ENCODE assay signal across 26 cellular contexts in genomic region chr22:50702821-50703725, GRCh38. TPM values are rescaled to one million over a fixed set of nuclear protein-coding genes. Genes with fewer than 3 reads are reported as not detected.
DNase-seq lines count a peak whose midpoint lies in the region; ATAC-seq and TF ChIP-seq lines count a peak whose summit lies in the region.
"Had no signal": no experiment of that assay in that cellular context is flagged by ENCODE, and none has a peak within 500 bp of the region (broad histone marks: within the 10 kb centered on the region; RNA-seq: fewer than 3 reads in every experiment).

No MANE protein-coding gene starts in this region.

- intact Hi-C loops in Right ventricle myocardium superior (cut with DNase I) = no loop called here
- intact Hi-C loops in left ventricle myocardium superior (cut with micrococcal nuclease) = no loop called here
- intact Hi-C loops in lower lobe of right lung (cut with DNase I) = no loop called here
- intact Hi-C loops in upper lobe of right lung (cut with DNase I) = no loop called here

- H3K27ac Mint-ChIP-seq in chondrocyte (ENCODE audit: unreplicated experiment) (no peak overlapping the region), immature natural killer cell (no peak overlapping the region)
- H3K27ac Mint-ChIP-seq: activated T-cell treated with anti-CD3 and anti-CD28 coated beads, Interleukin-2, amount 50 U/mL, for 72 hours; nephron; stimulated activated effector memory CD8-positive, alpha-beta T cell treated with anti-CD3 and anti-CD28 coated beads, Interleukin-12 subunit alpha, Interleukin-12 subunit beta, amount 100 ng/mL, for 72 hours had no signal

- H3K27ac ChIP-seq in lower lobe of right lung (no peak overlapping the region), upper lobe of right lung (no peak overlapping the region)
- H3K27ac ChIP-seq: A549, psoas muscle had no signal

- H3K4me3 Mint-ChIP-seq in chondrocyte (ENCODE audit: unreplicated experiment) (no peak overlapping the region), immature natural killer cell (no peak overlapping the region)
- H3K4me3 Mint-ChIP-seq: activated CD4-positive, alpha-beta T cell treated with anti-CD3 and anti-CD28 coated beads, Interleukin-2, amount 10 ng/mL, durations not matched to agents 24 days and 14 days; activated naive CD4-positive, alpha-beta T cell treated with anti-CD3 and anti-CD28 coated beads, Interleukin-2, amount 50 U/mL, for 24 hours; nephron; stimulated activated effector memory CD8-positive, alpha-beta T cell treated with anti-CD3 and anti-CD28 coated beads, Interleukin-12 subunit alpha, Interleukin-12 subunit beta, amount 100 ng/mL, for 72 hours had no signal

- H3K36me3 ChIP-seq in lower lobe of right lung (peaks cover 19% of the 10 kb centered on the region), upper lobe of right lung (peaks cover 4% of the 10 kb centered on the region)

- no peaks in the 10 kb centered on the region for H3K9me3 ChIP-seq in lower lobe of right lung
- H3K9me3 ChIP-seq in upper lobe of right lung = no peaks in the 10 kb centered on the region
- H3K9me3 ChIP-seq: A549, psoas muscle had no signal

- TF ChIP-seq CTCF in chondrocyte (IDR thresholded peaks at IDR 0.05) (no peak), lower lobe of right lung (IDR thresholded peaks at IDR 0.05) (no peak), upper lobe of right lung (IDR thresholded peaks at IDR 0.05) (no peak)

- DNase-seq in Right ventricle myocardium superior (peak; percentile 29), left ventricle myocardium superior (no peak), chondrocyte (ENCODE audit: low spot score) (peak; percentile 81), lower lobe of right lung (peak; percentile 21), upper lobe of right lung (peak; percentile 59), immature natural killer cell (no peak), GM19240 (ENCODE audit: insufficient read length, low spot score) (no peak)
- DNase-seq: activated CD4-positive, alpha-beta T cell treated with anti-CD3 and anti-CD28 coated beads, Interleukin-2, amount 10 ng/mL, durations not matched to agents 24 days and 14 days; activated T-cell treated with anti-CD3 and anti-CD28 coated beads, Interleukin-2, amount 50 U/mL, for 72 hours; anterior cingulate cortex; GF-D8; NCI-H2029 treated with DMSO at 0.1 percent for 48 hours; NCI-H2227 treated with DMSO at 0.1 percent for 48 hours; stimulated activated CD4-positive, alpha-beta T cell treated with anti-CD3 and anti-CD28 coated beads, Interleukin-2, amount 100 ng/mL, for 48 hours; substantia nigra had no signal

- H3K4me1 ChIP-seq in lower lobe of right lung = peaks cover 23% of the 10 kb centered on the region
- H3K4me1 ChIP-seq in upper lobe of right lung = peaks cover 20% of the 10 kb centered on the region
- H3K4me1 ChIP-seq: psoas muscle had no signal

- no peak for ATAC-seq in Right ventricle myocardium superior (ENCODE audit: poor library complexity)
- no peak for ATAC-seq in left ventricle myocardium superior
- no peak for ATAC-seq in lower lobe of right lung
- no peak for ATAC-seq in upper lobe of right lung
- no peak for ATAC-seq in HG02884 (IDR thresholded peaks at IDR 0.05; ENCODE audit: unreplicated experiment)
- ATAC-seq: A549, psoas muscle had no signal

- H3K4me1 Mint-ChIP-seq in chondrocyte (ENCODE audit: low read depth) (peaks cover 4% of the 10 kb centered on the region), immature natural killer cell (no peaks in the 10 kb centered on the region)

- H3K36me3 Mint-ChIP-seq in chondrocyte (ENCODE audit: low read depth) = peaks cover 2% of the 10 kb centered on the region
- no peaks in the 10 kb centered on the region for H3K36me3 Mint-ChIP-seq in immature natural killer cell
- H3K36me3 Mint-ChIP-seq: activated naive CD4-positive, alpha-beta T cell treated with anti-CD3 and anti-CD28 coated beads, Interleukin-2, amount 50 U/mL, for 24 hours; stimulated activated effector memory CD8-positive, alpha-beta T cell treated with anti-CD3 and anti-CD28 coated beads, Interleukin-12 subunit alpha, Interleukin-12 subunit beta, amount 100 ng/mL, for 72 hours had no signal

- H3K27me3 ChIP-seq in lower lobe of right lung (ENCODE audit: low read depth) (no peaks in the 10 kb centered on the region), upper lobe of right lung (no peaks in the 10 kb centered on the region)

- H3K27me3 Mint-ChIP-seq in chondrocyte (ENCODE audit: low read depth) (no peaks in the 10 kb centered on the region), immature natural killer cell (ENCODE audit: low read depth in 3 of 3) (peaks cover 1 to 4% (median 3%) of the 10 kb centered on the region in 3 donors)
- H3K27me3 Mint-ChIP-seq: activated CD4-positive, alpha-beta T cell treated with anti-CD3 and anti-CD28 coated beads, Interleukin-2, amount 10 ng/mL, durations not matched to agents 24 days and 14 days; activated naive CD4-positive, alpha-beta T cell treated with anti-CD3 and anti-CD28 coated beads, Interleukin-2, amount 50 U/mL, for 24 hours had no signal

- H3K4me3 ChIP-seq in lower lobe of right lung (no peak overlapping the region), upper lobe of right lung (no peak overlapping the region)
- H3K4me3 ChIP-seq: A549, psoas muscle, smooth muscle cell had no signal

- H3K9me3 Mint-ChIP-seq in chondrocyte (ENCODE audit: low read depth) (no peaks in the 10 kb centered on the region), immature natural killer cell (no peaks in the 10 kb centered on the region)
- H3K9me3 Mint-ChIP-seq: activated CD4-positive, alpha-beta T cell treated with anti-CD3 and anti-CD28 coated beads, Interleukin-2, amount 10 ng/mL, durations not matched to agents 24 days and 14 days; activated naive CD4-positive, alpha-beta T cell treated with anti-CD3 and anti-CD28 coated beads, Interleukin-2, amount 50 U/mL, for 24 hours; activated T-cell treated with anti-CD3 and anti-CD28 coated beads, Interleukin-2, amount 50 U/mL, for 72 hours; nephron; stimulated activated effector memory CD8-positive, alpha-beta T cell treated with anti-CD3 and anti-CD28 coated beads, Interleukin-12 subunit alpha, Interleukin-12 subunit beta, amount 100 ng/mL, for 72 hours had no signal

RNA-seq across cellular contexts. Expression of gene SHANK3, which starts 30.4 kb away (rescaled TPM):
- total RNA-seq in Right ventricle myocardium superior (19.3 TPM), left ventricle myocardium superior (22.9 TPM), chondrocyte (3.9 to 7.5 TPM (median 7.0 TPM) in 3 replicates), lower lobe of right lung (50.6 TPM), upper lobe of right lung (59.9 TPM)
- polyA plus RNA-seq in immature natural killer cell = not detected

RNA-seq across cellular contexts. Expression of gene ACR, which starts 34.9 kb away (rescaled TPM):
- total RNA-seq in Right ventricle myocardium superior = 0.43 TPM
- not detected for total RNA-seq in left ventricle myocardium superior
- total RNA-seq in chondrocyte = 0.45 to 0.74 TPM (median 0.63 TPM) in 3 replicates
- 0.62 TPM for total RNA-seq in lower lobe of right lung
- 4.5 TPM for total RNA-seq in upper lobe of right lung
- polyA plus RNA-seq in immature natural killer cell = not detected
- total RNA-seq: activated CD4-positive, alpha-beta T cell treated with anti-CD3 and anti-CD28 coated beads, Interleukin-2, amount 10 ng/mL, durations not matched to agents 24 days and 14 days; activated T-cell treated with anti-CD3 and anti-CD28 coated beads, Interleukin-2, amount 50 U/mL, for 72 hours; epithelial cell of proximal tubule; OCI-LY7; T-helper 2 cell treated with Interferon-gamma antibody and Interleukin-4, amounts not matched to agents 100 ng/mL and 5 ng/mL, for 36 hours; urinary bladder had no signal
- polyA plus RNA-seq: A549, smooth muscle cell had no signal

Comparison
In these comparisons a context has a peak if more than half of its experiments do, and no peak if none do; other contexts are left out.
1. DNase-seq: peak in Right ventricle myocardium superior (single experiment), chondrocyte (single experiment), lower lobe of right lung (single experiment) and upper lobe of right lung (single experiment); none in left ventricle myocardium superior (single experiment), immature natural killer cell (0 of 3) and GM19240 (single experiment).